ENCODE assay signal across 9 cellular contexts in the genomic region with DNA sequence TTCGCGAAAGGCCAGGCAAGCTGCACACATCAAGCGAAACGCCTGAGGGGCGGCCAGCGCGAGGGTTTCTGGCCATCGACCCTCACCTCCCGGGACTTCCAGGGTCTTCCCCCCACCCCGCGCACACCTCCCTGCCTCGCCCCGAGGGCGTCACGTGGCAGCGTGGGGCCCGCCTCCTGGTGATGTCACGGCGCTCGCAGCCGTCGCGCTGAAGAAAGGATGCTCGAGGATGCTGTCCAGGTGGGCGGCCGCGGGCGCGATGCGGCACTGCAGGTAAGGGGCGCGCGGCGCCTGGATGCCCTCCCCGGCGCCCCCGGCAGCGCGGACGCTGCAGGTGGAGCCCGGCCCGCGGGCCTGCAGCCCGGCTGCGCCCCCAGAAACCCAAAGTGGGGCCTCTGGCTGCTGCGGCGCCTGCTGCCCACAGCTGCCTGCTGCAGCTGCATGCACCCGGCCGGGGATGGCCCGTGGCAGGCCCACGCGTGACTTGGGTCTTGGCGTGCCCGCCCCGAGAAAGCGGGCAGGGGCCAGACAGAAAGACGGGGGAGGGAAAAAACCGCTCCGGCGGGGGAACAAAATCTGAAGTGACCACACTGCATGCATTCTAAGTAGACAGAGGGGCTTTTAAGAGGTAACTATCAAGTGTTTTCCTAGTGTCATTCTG. TPM values are rescaled to one million over a fixed set of nuclear protein-coding genes. Genes with fewer than 3 reads are reported as not detected.
DNase-seq lines count a peak whose midpoint lies in the region.
"Had no signal": no experiment of that assay in that cellular context is flagged by ENCODE, and none has a peak within 500 bp of the region (broad histone marks: within the 10 kb centered on the region; RNA-seq: fewer than 3 reads in every experiment).

No MANE protein-coding gene starts in this region.

- no peaks in the 10 kb centered on the region for H3K9me3 Mint-ChIP-seq in T-helper 2 cell treated with Interferon-gamma antibody and Interleukin-4, amounts not matched to agents 5 μg/mL and 100 μg/mL, for 36 hours

- no peak overlapping the region for H3K9ac ChIP-seq in mesendoderm (ENCODE audit: low read length)

- no peaks in the 10 kb centered on the region for H3K36me3 ChIP-seq in mesendoderm (ENCODE audit: control insufficient read depth, insufficient read depth, low read length)

- no peaks in the 10 kb centered on the region for H3K79me1 ChIP-seq in mesendoderm (ENCODE audit: low read length)

- H3K36me3 Mint-ChIP-seq in T-helper 2 cell treated with Interferon-gamma antibody and Interleukin-4, amounts not matched to agents 5 μg/mL and 100 μg/mL, for 36 hours (ENCODE audit: low read depth): no peaks in the 10 kb centered on the region
- H3K36me3 Mint-ChIP-seq: naive thymus-derived CD8-positive, alpha-beta T cell had no signal

- peak overlapping the region; percentile 78 for H3K18ac ChIP-seq in mesendoderm (ENCODE audit: low read length)

- H4K8ac ChIP-seq in mesendoderm (ENCODE audit: low read depth, low read length): no peak overlapping the region

- H3K23ac ChIP-seq in mesendoderm (ENCODE audit: low read length): no peak overlapping the region

- no peak overlapping the region for H3K4me3 ChIP-seq in mesendoderm (ENCODE audit: low read length)

- no peak overlapping the region for H3K4ac ChIP-seq in mesendoderm (ENCODE audit: low read depth, low read length)

- no peak overlapping the region for H2BK5ac ChIP-seq in mesendoderm (ENCODE audit: low read length)

- no peak overlapping the region for H4K5ac ChIP-seq in mesendoderm (ENCODE audit: low read length)

- H3K4me1 ChIP-seq in mesendoderm (ENCODE audit: control insufficient read depth, low read depth, low read length): peaks cover 5% of the 10 kb centered on the region

- no peak overlapping the region for H3K27ac Mint-ChIP-seq in T-helper 2 cell treated with Interferon-gamma antibody and Interleukin-4, amounts not matched to agents 5 μg/mL and 100 μg/mL, for 36 hours
- H3K27ac Mint-ChIP-seq: naive thymus-derived CD8-positive, alpha-beta T cell had no signal

- WGBS in mesendoderm (ENCODE audit: extremely low coverage, insufficient coverage, low lambda C conversion rate): no CpG with 5 or more reads among the region's 60 CpGs

- H3K56ac ChIP-seq in mesendoderm (ENCODE audit: low read length): peak overlapping the region; percentile 17

- H3K27ac ChIP-seq in caudate nucleus (ENCODE audit: low read depth, low read length) (no peak overlapping the region), mesendoderm (ENCODE audit: low read depth, low read length) (no peak overlapping the region)

- peak overlapping the region; percentile 20 for H3K4me2 ChIP-seq in mesendoderm (ENCODE audit: low read length)

- H2AK5ac ChIP-seq in mesendoderm (ENCODE audit: low read length): no peak overlapping the region

- H3K79me2 ChIP-seq in mesendoderm (ENCODE audit: control insufficient read depth, insufficient read depth, low read length): no peaks in the 10 kb centered on the region

- H3K27me3 ChIP-seq in mesendoderm (ENCODE audit: insufficient read depth, low read length, poor library complexity): no peaks in the 10 kb centered on the region

- H2BK120ac ChIP-seq in mesendoderm (ENCODE audit: low read depth, low read length): no peak overlapping the region

- peaks cover 5% of the 10 kb centered on the region for H3K4me1 Mint-ChIP-seq in T-helper 2 cell treated with Interferon-gamma antibody and Interleukin-4, amounts not matched to agents 5 μg/mL and 100 μg/mL, for 36 hours (ENCODE audit: low read depth)

- H3K4me3 Mint-ChIP-seq in T-helper 2 cell treated with Interferon-gamma antibody and Interleukin-4, amounts not matched to agents 5 μg/mL and 100 μg/mL, for 36 hours: no peak overlapping the region

- H2BK15ac ChIP-seq in mesendoderm (replicated peaks; ENCODE audit: low read depth): no peak overlapping the region

- H3K27me3 Mint-ChIP-seq in T-helper 2 cell treated with Interferon-gamma antibody and Interleukin-4, amounts not matched to agents 5 μg/mL and 100 μg/mL, for 36 hours (ENCODE audit: low read depth): peaks cover 50% of the 10 kb centered on the region

- DNase-seq in NCI-H2107 treated with DMSO at 0.1 percent for 48 hours (lab: John Stamatoyannopoulos, UW; ENCODE audit: unreplicated experiment) (peak; percentile 5), NCI-H2107 (lab: John Stamatoyannopoulos, UW) (no peak), NCI-H1930 (lab: John Stamatoyannopoulos, UW) (peak; percentile 29 to 47), caudate nucleus (lab: John Stamatoyannopoulos, UW) (peak in 59 of 61 donors; percentile 10 to 77 (median 54)), mesendoderm (peak; percentile 61), amniotic stem cell (lab: John Stamatoyannopoulos, UW) (no peak), SHP77 (lab: John Stamatoyannopoulos, UW) (no peak)
- DNase-seq in T-helper 2 cell treated with Interferon-gamma antibody and Interleukin-4, amounts not matched to agents 5 μg/mL and 100 μg/mL, for 36 hours (ENCODE audit: low spot score): no peak

RNA-seq across cellular contexts. Expression of a gene that starts 1.6 kb away (rescaled TPM):
- polyA plus RNA-seq in mesendoderm (2013, experiment 1 of 2): 3.2 TPM
- polyA plus RNA-seq in mesendoderm (2013, experiment 2 of 2): 3.0 TPM
- polyA plus RNA-seq: naive thymus-derived CD8-positive, alpha-beta T cell had no signal

Comparison
In these comparisons a context has a peak if more than half of its experiments do, and no peak if none do; other contexts are left out.
1. DNase-seq: peak in NCI-H2107 treated with DMSO at 0.1 percent for 48 hours (single experiment), NCI-H1930 (2 of 2), caudate nucleus (59 of 61) and mesendoderm (single experiment); none in NCI-H2107 (single experiment), T-helper 2 cell treated with Interferon-gamma antibody and Interleukin-4, amounts not matched to agents 5 μg/mL and 100 μg/mL, for 36 hours (single experiment), amniotic stem cell (single experiment) and SHP77 (0 of 2).